ENCODE assay signal across 8 cellular contexts in genomic region chr1:157196670-157197456, GRCh38. TPM values are rescaled to one million over a fixed set of nuclear protein-coding genes. Genes with fewer than 3 reads are reported as not detected.
DNase-seq lines count a peak whose midpoint lies in the region; ATAC-seq and TF ChIP-seq lines count a peak whose summit lies in the region.
"Not testable (repeated sequence)": the region's sequence is repeated elsewhere in the genome, so short reads cannot be mapped to it uniquely, and the experiment has no call there.

No MANE protein-coding gene starts in this region.

- H3K4me1 ChIP-seq in GM23338 (ENCODE audit: insufficient read depth): not testable (repeated sequence)
- H3K4me1 ChIP-seq in body of pancreas: peaks cover 23% of the 10 kb centered on the region

- TF ChIP-seq CTCF in GM23338 (conservative IDR thresholded peaks at IDR 0.05; ENCODE audit: low read depth in 2 of 2): peak; percentile 42 to 83
- peak; percentile 11 to 82 (median 70) for TF ChIP-seq CTCF in body of pancreas (IDR thresholded peaks at IDR 0.05)
- peak; percentile 19 for TF ChIP-seq CTCF in foreskin fibroblast (IDR thresholded peaks at IDR 0.05; ENCODE audit: low read depth, low read length)

- not testable (repeated sequence) for H2AFZ ChIP-seq in GM23338

- H3F3A ChIP-seq in GM23338 (replicated peaks; ENCODE audit: low read depth): not testable (repeated sequence)

- H3K79me2 ChIP-seq in GM23338 (replicated peaks; ENCODE audit: insufficient read depth): not testable (repeated sequence)

- WGBS in body of pancreas, 2 donors: 32 to 35% methylated on average over 4 to 8 of the region's 11 CpGs

- not testable (repeated sequence) for H3K27ac Mint-ChIP-seq in GM23338, memory B cell

- not testable (repeated sequence) for H3K9me2 ChIP-seq in GM23338 (ENCODE audit: insufficient read depth)

- not testable (repeated sequence) for H3K4me3 Mint-ChIP-seq in GM23338, memory B cell

- not testable (repeated sequence) for H3K27ac ChIP-seq in GM23338 (ENCODE audit: low read depth); body of pancreas

- not testable (repeated sequence) for H3K4me3 ChIP-seq in GM23338; body of pancreas; foreskin fibroblast (ENCODE audit: low read depth in 1 of 2, low read length in 2 of 2)

- DNase-seq in COLO829 (ENCODE audit: low spot score) (peak; percentile 31), GM23338 (ENCODE audit: low spot score) (peak; percentile 60), NCI-H2029 treated with DMSO at 0.1 percent for 48 hours (lab: John Stamatoyannopoulos, UW) (peak; percentile 50), RPMI7951 (ENCODE audit: low read depth) (peak; percentile 5), foreskin fibroblast (peak in 1 of 2 donors; percentile 18), stromal cell of bone marrow (ENCODE audit: low read depth) (peak; percentile 3)
- DNase-seq in body of pancreas; memory B cell (ENCODE audit: low spot score in 2 of 2): not testable (repeated sequence)

- intact Hi-C loops in body of pancreas (cut with DNase I): not testable (repeated sequence)

- H3K27me3 ChIP-seq in GM23338 (ENCODE audit: insufficient read depth): peaks cover 23% of the 10 kb centered on the region
- not testable (repeated sequence) for H3K27me3 ChIP-seq in body of pancreas

- not testable (repeated sequence) for TF ChIP-seq POLR2A in body of pancreas (IDR thresholded peaks at IDR 0.05)

- H4K20me1 ChIP-seq in GM23338 (replicated peaks; ENCODE audit: insufficient read depth): not testable (repeated sequence)

- ATAC-seq in GM23338 (peak; percentile 59), body of pancreas (peak; percentile 66), memory B cell (ENCODE audit: low read depth) (peak; percentile 59)

- not testable (repeated sequence) for H3K36me3 ChIP-seq in GM23338 (ENCODE audit: insufficient read depth); body of pancreas (replicated peaks in 1 of 2; ENCODE audit: insufficient read depth in 1 of 2, low read depth in 2 of 2)

- not testable (repeated sequence) for H3K36me3 Mint-ChIP-seq in GM23338 (ENCODE audit: low read depth); memory B cell

- H3K4me1 Mint-ChIP-seq in GM23338: peaks cover 13% of the 10 kb centered on the region; the same call in 2 of the 3 replicates
- H3K4me1 Mint-ChIP-seq in memory B cell: not testable (repeated sequence)

- H3K4me2 ChIP-seq in GM23338: not testable (repeated sequence)

- H3K27me3 Mint-ChIP-seq in GM23338 (ENCODE audit: insufficient read depth, low read depth, poor library complexity): not testable (repeated sequence)
- peaks cover 14% of the 10 kb centered on the region for H3K27me3 Mint-ChIP-seq in memory B cell

- not testable (repeated sequence) for H3K9me3 ChIP-seq in body of pancreas

- H3K9me3 Mint-ChIP-seq in GM23338, memory B cell: not testable (repeated sequence)

RNA-seq across cellular contexts. Expression of gene ETV3, which starts 58.7 kb away (rescaled TPM):
- 11.9 and 19.6 TPM in 2 replicates for total RNA-seq in GM23338 (2014; rRNA removed; shearing (Covaris generic))
- 7.6 and 8.1 TPM in 2 replicates for polyA plus RNA-seq in GM23338 (2016; fragmentation: Nextera tagmentation; extraction: Ambion mirVana)
- total RNA-seq in RPMI7951 (2014; rRNA removed; shearing (Covaris generic)): 7.2 and 7.9 TPM in 2 replicates
- 10 to 100 TPM in 1 of 2 donors, 1 to 10 TPM in 1; 5.6 to 11.4 TPM for total RNA-seq in body of pancreas

Comparison
In these comparisons a context has a peak if more than half of its experiments do, and no peak if none do; other contexts are left out.
1. CTCF ChIP-seq: peak in every context shown above with its lines; median percentile 70 in body of pancreas; 62 in GM23338; 19 in foreskin fibroblast.